Comparison of ENCODE assay signal across 8 cellular contexts in genomic region chr2:39778775-39779751, GRCh38. TPM values are rescaled to one million over a fixed set of nuclear protein-coding genes. Genes with fewer than 3 reads are reported as not detected.
DNase-seq lines count a peak whose midpoint lies in the region; ATAC-seq and TF ChIP-seq lines count a peak whose summit lies in the region.

THUMPD2 (minus strand) TSS chr2:39779258; CDS start chr2:39779239, 19 bp downstream.

- H3K4me3 ChIP-seq in AG10803 (ENCODE audit: low read length) = peak within 1 kb of the TSS; percentile 73
- peak within 1 kb of the TSS; percentile 100 for H3K4me3 ChIP-seq in coronary artery

- TF ChIP-seq CTCF in AG10803 (conservative IDR thresholded peaks at IDR 0.05; ENCODE audit: low read length) = no peak
- TF ChIP-seq CTCF in coronary artery (IDR thresholded peaks at IDR 0.05) = no peak

- DNase-seq in AG10803 (ENCODE audit: low read depth) = peak; percentile 68
- peak; percentile 53 to 84 for DNase-seq in NCI-H446 (lab: John Stamatoyannopoulos, UW)
- DNase-seq in activated CD4-positive, alpha-beta T cell treated with anti-CD3 and anti-CD28 coated beads for 48 hours = peak; percentile 78
- no peak for DNase-seq in coronary artery (ENCODE audit: low spot score)
- DNase-seq in left lobe of liver (ENCODE audit: low spot score) = peak; percentile 77
- peak; percentile 67 to 75 for DNase-seq in stimulated activated CD4-positive, alpha-beta T cell treated with anti-CD3 and anti-CD28 coated beads, Interleukin-2, amount 100 ng/mL, for 24 hours

- peak within 1 kb of the TSS; percentile 89 to 94 for H3K27ac ChIP-seq in coronary artery

- ATAC-seq in GM18907 (IDR thresholded peaks at IDR 0.05; ENCODE audit: unreplicated experiment) (peak; percentile 86), HG03135 (IDR thresholded peaks at IDR 0.05; ENCODE audit: unreplicated experiment) (peak; percentile 69), left lobe of liver (peak; percentile 95)

RNA-seq across cellular contexts. Expression of gene THUMPD2, which starts in this region (rescaled TPM):
- total RNA-seq in left lobe of liver = 2.2 TPM
